11 cellular contexts compared by ENCODE assay signal in the genomic region with DNA sequence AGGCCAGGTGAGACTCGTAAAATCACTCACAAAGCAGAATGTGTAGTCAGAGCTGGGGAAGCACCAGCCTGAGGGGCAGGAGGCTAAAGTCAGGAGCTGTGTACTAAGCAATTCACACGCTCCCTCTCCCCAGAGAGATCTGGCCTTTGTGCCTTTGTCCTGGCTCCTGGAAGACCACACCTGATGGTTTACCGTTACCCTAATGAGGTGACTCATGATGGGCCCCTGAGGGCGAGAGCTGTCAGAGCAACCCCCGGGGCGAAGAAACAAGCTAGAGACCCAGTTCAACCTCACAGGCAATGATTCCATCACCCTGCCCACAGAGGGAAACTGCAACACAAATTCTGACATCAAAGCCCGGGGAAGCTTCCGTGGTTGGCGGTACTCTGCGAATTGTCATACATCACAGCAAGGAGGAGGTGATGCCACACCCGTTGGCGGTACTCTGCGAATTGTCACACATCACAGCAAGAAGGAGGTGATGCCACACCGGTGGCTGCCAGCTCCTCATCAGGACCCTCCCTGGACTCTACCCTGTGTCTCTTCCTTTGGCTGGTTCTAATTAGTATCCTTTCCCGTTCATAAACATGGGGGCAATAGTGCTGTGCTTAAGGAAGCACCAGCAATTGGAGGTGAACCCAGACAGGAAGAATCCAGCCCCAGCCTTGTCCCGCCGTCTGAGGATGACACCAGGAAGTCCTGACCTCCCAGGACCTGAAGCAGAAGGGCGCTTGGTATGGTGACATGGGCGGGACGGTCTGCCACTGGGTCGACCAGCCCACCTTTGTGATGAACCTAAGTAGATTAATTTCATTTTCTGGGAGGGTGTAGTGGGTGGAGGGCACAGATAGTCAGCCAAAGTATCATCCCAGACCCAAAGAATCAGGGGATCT. TPM values are rescaled to one million over a fixed set of nuclear protein-coding genes. Genes with fewer than 3 reads are reported as not detected.
A peak's percentile ranks its signal among the peaks of the same experiment; 100 is the strongest.
DNase-seq lines count a peak whose midpoint lies in the region; ATAC-seq and TF ChIP-seq lines count a peak whose summit lies in the region.
"Had no signal": no experiment of that assay in that cellular context is flagged by ENCODE, and none has a peak within 500 bp of the region (broad histone marks: within the 10 kb centered on the region; RNA-seq: fewer than 3 reads in every experiment).

No MANE protein-coding gene starts in this region.

- peaks cover 2% of the 10 kb centered on the region for H3K4me1 Mint-ChIP-seq in T-helper 2 cell treated with Interferon-gamma antibody and Interleukin-4, amounts not matched to agents 5 μg/mL and 100 μg/mL, for 36 hours (ENCODE audit: low read depth)
- peaks cover 9% of the 10 kb centered on the region; the same call in 1 of the 2 replicates for H3K4me1 Mint-ChIP-seq in HFFc6 (ENCODE audit: low read depth)
- H3K4me1 Mint-ChIP-seq: naive B cell had no signal

- peaks cover 5% of the 10 kb centered on the region; the same call in 1 of the 2 replicates for H3K4me1 ChIP-seq in HUES48 (ENCODE audit: control insufficient read depth, insufficient read depth, low read length)
- H3K4me1 ChIP-seq in effector memory CD4-positive, alpha-beta T cell (ENCODE audit: control insufficient read depth, insufficient read depth, low read length, poor library complexity, severe bottlenecking): no peaks in the 10 kb centered on the region

- H3K4me3 ChIP-seq in HUES48 (ENCODE audit: low read depth, low read length): no peak overlapping the region
- no peak overlapping the region for H3K4me3 ChIP-seq in effector memory CD4-positive, alpha-beta T cell (ENCODE audit: insufficient read depth, low read depth, low read length, poor library complexity, severe bottlenecking)

- no peaks in the 10 kb centered on the region for H3K36me3 ChIP-seq in HUES48 (ENCODE audit: control insufficient read depth, insufficient read depth, low read length)
- H3K36me3 ChIP-seq in effector memory CD4-positive, alpha-beta T cell (ENCODE audit: control insufficient read depth, insufficient read depth, low read length): no peaks in the 10 kb centered on the region

- no peaks in the 10 kb centered on the region for H3K27me3 ChIP-seq in HUES48 (ENCODE audit: control insufficient read depth, insufficient read depth, low read length)
- no peaks in the 10 kb centered on the region for H3K27me3 ChIP-seq in effector memory CD4-positive, alpha-beta T cell (replicated peaks; ENCODE audit: control insufficient read depth, insufficient read depth, low read length, poor library complexity, severe bottlenecking)

- peak overlapping the region; percentile 58 for H3K27ac Mint-ChIP-seq in T-helper 2 cell treated with Interferon-gamma antibody and Interleukin-4, amounts not matched to agents 5 μg/mL and 100 μg/mL, for 36 hours
- H3K27ac Mint-ChIP-seq in HFFc6: no peak overlapping the region

- ATAC-seq in GM21367 (IDR thresholded peaks at IDR 0.05; ENCODE audit: unreplicated experiment): no peak
- ATAC-seq in GM18868 (IDR thresholded peaks at IDR 0.05; ENCODE audit: unreplicated experiment): no peak

- no peak overlapping the region for H3K9ac ChIP-seq in HUES48 (ENCODE audit: low read depth, low read length)

- peaks cover 7% of the 10 kb centered on the region for H3K9me3 Mint-ChIP-seq in T-helper 2 cell treated with Interferon-gamma antibody and Interleukin-4, amounts not matched to agents 5 μg/mL and 100 μg/mL, for 36 hours
- peaks cover 8% of the 10 kb centered on the region for H3K9me3 Mint-ChIP-seq in HFFc6

- no peak for DNase-seq in T-helper 2 cell treated with Interferon-gamma antibody and Interleukin-4, amounts not matched to agents 5 μg/mL and 100 μg/mL, for 36 hours (ENCODE audit: low spot score)
- peak; percentile 44 to 76 (median 47) for DNase-seq in effector memory CD4-positive, alpha-beta T cell
- DNase-seq in stimulated activated CD4-positive, alpha-beta T cell treated with anti-CD3 and anti-CD28 coated beads, Interleukin-4, amount 100 ng/mL, for 4 hours: peak; percentile 17 to 50
- DNase-seq in T1000 (lab: John Stamatoyannopoulos, UW) (no peak), HFFc6 (no peak)
- DNase-seq: glutamatergic neuron, Kasumi-1, naive B cell had no signal

- H3K36me3 Mint-ChIP-seq in T-helper 2 cell treated with Interferon-gamma antibody and Interleukin-4, amounts not matched to agents 5 μg/mL and 100 μg/mL, for 36 hours (ENCODE audit: low read depth): no peaks in the 10 kb centered on the region
- H3K36me3 Mint-ChIP-seq in HFFc6 (ENCODE audit: low read depth): peaks cover 6% of the 10 kb centered on the region

- no peak for TF ChIP-seq CTCF in HFFc6 (IDR thresholded peaks at IDR 0.05)

- H3K4me3 Mint-ChIP-seq in T-helper 2 cell treated with Interferon-gamma antibody and Interleukin-4, amounts not matched to agents 5 μg/mL and 100 μg/mL, for 36 hours: no peak overlapping the region
- H3K4me3 Mint-ChIP-seq in HFFc6: no peak overlapping the region
- H3K4me3 Mint-ChIP-seq: naive B cell had no signal

- H3K27me3 Mint-ChIP-seq in T-helper 2 cell treated with Interferon-gamma antibody and Interleukin-4, amounts not matched to agents 5 μg/mL and 100 μg/mL, for 36 hours (ENCODE audit: low read depth): peaks cover 6% of the 10 kb centered on the region
- H3K27me3 Mint-ChIP-seq in HFFc6 (ENCODE audit: insufficient read depth): peaks cover 22% of the 10 kb centered on the region

- peak overlapping the region; percentile 61 for H3K27ac ChIP-seq in HUES48 (ENCODE audit: low read depth, low read length)
- no peak overlapping the region for H3K27ac ChIP-seq in effector memory CD4-positive, alpha-beta T cell (ENCODE audit: insufficient read depth, low read length, poor library complexity, severe bottlenecking)

- peaks cover 4% of the 10 kb centered on the region; the same call in 1 of the 2 replicates for H3K9me3 ChIP-seq in HUES48 (ENCODE audit: control insufficient read depth, insufficient read depth, low read length)
- H3K9me3 ChIP-seq in effector memory CD4-positive, alpha-beta T cell (ENCODE audit: control insufficient read depth, low read length): no peaks in the 10 kb centered on the region

RNA-seq across cellular contexts. Expression of a gene that starts 30.5 kb away (rescaled TPM):
- total RNA-seq in HFFc6 (2021; fragmentation: NEBNext Ultra II Directional; extraction: Animal tissue kit (Norgen Biotek cat#: 25700)): under 1 TPM in 5 of 6 experiments, not detected in 1; 0.09 to 0.15 (median 0.11) TPM

RNA-seq across cellular contexts. Expression of a gene that starts 38.2 kb away (rescaled TPM):
- total RNA-seq in HFFc6 (2021; fragmentation: NEBNext Ultra II Directional; extraction: Animal tissue kit (Norgen Biotek cat#: 25700)): 100 to 1,000 TPM; 503 to 649 (median 589) TPM

Comparison
In these comparisons a context has a peak if more than half of its experiments do, and no peak if none do; other contexts are left out.
1. DNase-seq: peak in effector memory CD4-positive, alpha-beta T cell (3 of 3) and stimulated activated CD4-positive, alpha-beta T cell treated with anti-CD3 and anti-CD28 coated beads, Interleukin-4, amount 100 ng/mL, for 4 hours (2 of 2); none in T-helper 2 cell treated with Interferon-gamma antibody and Interleukin-4, amounts not matched to agents 5 μg/mL and 100 μg/mL, for 36 hours (single experiment), T1000 (single experiment) and HFFc6 (single experiment).